Comparison of ENCODE assay signal across 3 cellular contexts in the genomic region with DNA sequence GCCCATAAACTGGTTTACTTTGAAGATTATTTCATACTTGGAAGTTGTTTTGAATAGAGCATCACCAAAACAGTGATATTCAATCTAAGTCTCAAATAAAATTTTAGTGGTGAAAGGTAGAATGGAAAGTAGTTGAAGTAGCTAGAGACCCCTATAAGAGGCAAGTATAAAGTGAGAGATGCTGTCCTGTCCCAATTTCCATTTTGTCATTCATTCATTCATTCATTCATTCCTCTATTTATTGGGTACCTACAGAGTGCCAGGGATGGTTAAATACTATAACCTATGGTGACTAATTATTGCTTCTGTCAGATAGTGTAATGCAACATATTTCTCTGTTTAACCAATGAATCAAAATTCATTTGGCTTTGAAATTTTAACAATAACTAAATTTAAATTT.
TF ChIP-seq lines count a peak whose summit lies in the region.

No MANE protein-coding gene starts in this region.

TF ChIP-seq in HEK293, 187 proteins besides CTCF, POLR2A, EP300 and RAD21:
- TF ChIP-seq ZNF24 (tag by site-specific recombination; IDR thresholded peaks at IDR 0.05): peak; percentile 43; the same call in 1 of the 2 replicates
- TF ChIP-seq, protein P1, sequence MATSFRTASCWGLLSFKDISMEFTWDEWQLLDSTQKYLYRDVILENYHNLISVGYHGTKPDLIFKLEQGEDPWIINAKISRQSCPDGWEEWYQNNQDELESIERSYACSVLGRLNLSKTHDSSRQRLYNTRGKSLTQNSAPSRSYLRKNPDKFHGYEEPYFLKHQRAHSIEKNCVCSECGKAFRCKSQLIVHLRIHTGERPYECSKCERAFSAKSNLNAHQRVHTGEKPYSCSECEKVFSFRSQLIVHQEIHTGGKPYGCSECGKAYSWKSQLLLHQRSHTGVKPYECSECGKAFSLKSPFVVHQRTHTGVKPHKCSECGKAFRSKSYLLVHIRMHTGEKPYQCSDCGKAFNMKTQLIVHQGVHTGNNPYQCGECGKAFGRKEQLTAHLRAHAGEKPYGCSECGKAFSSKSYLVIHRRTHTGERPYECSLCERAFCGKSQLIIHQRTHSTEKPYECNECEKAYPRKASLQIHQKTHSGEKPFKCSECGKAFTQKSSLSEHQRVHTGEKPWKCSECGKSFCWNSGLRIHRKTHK (tag by site-specific recombination; IDR thresholded peaks at IDR 0.05): no peak
- TF ChIP-seq ZNF133 (tag by site-specific recombination; IDR thresholded peaks at IDR 0.05): no peak

TF ChIP-seq in GM12878, 131 proteins besides CTCF, POLR2A, EP300 and RAD21:
- TF ChIP-seq TAF1 (IDR thresholded peaks at IDR 0.05; ENCODE audit: borderline replicate concordance, low read depth, low read length): no peak
- no peak for TF ChIP-seq BHLHE40 (IDR thresholded peaks at IDR 0.05; ENCODE audit: borderline replicate concordance in 1 of 2, low read depth in 2 of 2, low read length in 1 of 2)
- TF ChIP-seq MXI1 (IDR thresholded peaks at IDR 0.05; ENCODE audit: low read depth, low read length): no peak
- peak; percentile 81 for TF ChIP-seq ZNF24 (IDR thresholded peaks at IDR 0.05)

TF ChIP-seq in neural cell, 6 proteins besides CTCF, POLR2A, EP300 and RAD21:
- TF ChIP-seq EZH2 (IDR thresholded peaks at IDR 0.05; ENCODE audit: borderline replicate concordance, insufficient read depth, low read length, poor library complexity, severe bottlenecking) (no peak), SMC3 (conservative IDR thresholded peaks at IDR 0.05; ENCODE audit: poor library complexity) (no peak), POLR2AphosphoS5 (IDR thresholded peaks at IDR 0.05) (no peak), MXI1 (conservative IDR thresholded peaks at IDR 0.05; ENCODE audit: poor library complexity, severe bottlenecking) (no peak), TAF1 (IDR thresholded peaks at IDR 0.05; ENCODE audit: low read depth) (no peak)
- TF ChIP-seq, protein P2, sequence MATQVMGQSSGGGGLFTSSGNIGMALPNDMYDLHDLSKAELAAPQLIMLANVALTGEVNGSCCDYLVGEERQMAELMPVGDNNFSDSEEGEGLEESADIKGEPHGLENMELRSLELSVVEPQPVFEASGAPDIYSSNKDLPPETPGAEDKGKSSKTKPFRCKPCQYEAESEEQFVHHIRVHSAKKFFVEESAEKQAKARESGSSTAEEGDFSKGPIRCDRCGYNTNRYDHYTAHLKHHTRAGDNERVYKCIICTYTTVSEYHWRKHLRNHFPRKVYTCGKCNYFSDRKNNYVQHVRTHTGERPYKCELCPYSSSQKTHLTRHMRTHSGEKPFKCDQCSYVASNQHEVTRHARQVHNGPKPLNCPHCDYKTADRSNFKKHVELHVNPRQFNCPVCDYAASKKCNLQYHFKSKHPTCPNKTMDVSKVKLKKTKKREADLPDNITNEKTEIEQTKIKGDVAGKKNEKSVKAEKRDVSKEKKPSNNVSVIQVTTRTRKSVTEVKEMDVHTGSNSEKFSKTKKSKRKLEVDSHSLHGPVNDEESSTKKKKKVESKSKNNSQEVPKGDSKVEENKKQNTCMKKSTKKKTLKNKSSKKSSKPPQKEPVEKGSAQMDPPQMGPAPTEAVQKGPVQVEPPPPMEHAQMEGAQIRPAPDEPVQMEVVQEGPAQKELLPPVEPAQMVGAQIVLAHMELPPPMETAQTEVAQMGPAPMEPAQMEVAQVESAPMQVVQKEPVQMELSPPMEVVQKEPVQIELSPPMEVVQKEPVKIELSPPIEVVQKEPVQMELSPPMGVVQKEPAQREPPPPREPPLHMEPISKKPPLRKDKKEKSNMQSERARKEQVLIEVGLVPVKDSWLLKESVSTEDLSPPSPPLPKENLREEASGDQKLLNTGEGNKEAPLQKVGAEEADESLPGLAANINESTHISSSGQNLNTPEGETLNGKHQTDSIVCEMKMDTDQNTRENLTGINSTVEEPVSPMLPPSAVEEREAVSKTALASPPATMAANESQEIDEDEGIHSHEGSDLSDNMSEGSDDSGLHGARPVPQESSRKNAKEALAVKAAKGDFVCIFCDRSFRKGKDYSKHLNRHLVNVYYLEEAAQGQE (IDR thresholded peaks at IDR 0.05; ENCODE audit: borderline replicate concordance): no peak
